ENCODE assay signal across 29 cellular contexts in the genomic region with DNA sequence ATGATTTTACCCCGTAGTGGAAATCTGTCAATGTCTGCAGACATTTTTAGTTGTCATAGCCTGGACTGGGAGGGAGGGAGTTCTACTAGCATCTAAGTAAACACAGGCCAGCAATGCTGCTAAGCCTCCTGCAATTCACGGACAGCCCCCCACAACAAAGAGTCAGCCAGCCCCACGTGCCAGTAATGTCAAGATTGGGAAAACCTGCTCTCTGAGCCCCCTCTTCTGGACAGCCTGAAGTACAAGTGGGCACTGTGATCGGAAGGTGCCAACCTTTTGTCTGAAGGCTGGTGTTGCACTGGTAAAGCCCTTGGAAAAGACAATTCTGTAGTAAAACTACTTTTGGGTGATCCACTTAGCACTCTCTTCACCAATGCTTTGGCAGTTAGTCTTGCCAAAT.
"Had no signal": no experiment of that assay in that cellular context is flagged by ENCODE, and none has a peak within 500 bp of the region (broad histone marks: within the 10 kb centered on the region; RNA-seq: fewer than 3 reads in every experiment).

No MANE protein-coding gene starts in this region.

- H3K27ac ChIP-seq: ascending aorta, brain microvascular endothelial cell, coronary artery, dorsolateral prefrontal cortex, gastrocnemius medialis, neutrophil, ovary, skin epidermis, thoracic aorta, VCaP had no signal

- H3K27me3 ChIP-seq: ascending aorta, brain microvascular endothelial cell, gastrocnemius medialis, neutrophil, ovary had no signal

- H3K4me3 ChIP-seq: ascending aorta, coronary artery, dorsolateral prefrontal cortex, gastrocnemius medialis, ovary, skin epidermis, thoracic aorta had no signal

- H3K36me3 ChIP-seq: ascending aorta, gastrocnemius medialis, neutrophil, ovary, thoracic aorta had no signal

- H3K4me1 ChIP-seq: ascending aorta, gastrocnemius medialis had no signal

- ATAC-seq: activated CD4-positive, CD25-positive, alpha-beta regulatory T cell treated with anti-CD3 and anti-CD28 coated beads, Interleukin-2, amount 50 U/mL, for 24 hours; gastrocnemius medialis; left cardiac atrium; left ventricle myocardium superior; sciatic nerve had no signal

- DNase-seq: activated CD4-positive, alpha-beta memory T cell treated with anti-CD3 and anti-CD28 coated beads for 36 hours; activated CD4-positive, alpha-beta T cell treated with anti-CD3 and anti-CD28 coated beads, Interleukin-2, amount 10 ng/mL, durations not matched to agents 24 days and 14 days; activated CD8-positive, alpha-beta memory T cell treated with anti-CD3 and anti-CD28 coated beads, Interleukin-2, amount 50 U/mL, for 4 hours; activated effector memory CD4-positive, alpha-beta T cell treated with anti-CD3 and anti-CD28 coated beads, Interleukin-2, amount 50 U/mL, for 16 hours; activated naive CD4-positive, alpha-beta T cell treated with anti-CD3 and anti-CD28 coated beads, Interleukin-2, amount 10 ng/mL, durations not matched to agents 7 days and 5 days; activated naive CD8-positive, alpha-beta T cell treated with anti-CD3 and anti-CD28 coated beads, Interleukin-2, amount 10 ng/mL, durations not matched to agents 7 days and 5 days; activated T-cell treated with anti-CD3 and anti-CD28 coated beads, Interleukin-2, amount 50 U/mL, for 1 hour; brain microvascular endothelial cell; dorsolateral prefrontal cortex; effector memory CD4-positive, alpha-beta T cell; erythroblast; gastrocnemius medialis; glutamatergic neuron; islet precursor cell; left cardiac atrium; left ventricle myocardium superior; ovary; stimulated activated CD4-positive, alpha-beta T cell treated with anti-CD3 and anti-CD28 coated beads, Interleukin-12 subunit alpha, Interleukin-12 subunit beta, amount 100 ng/mL, for 4 hours; stimulated activated CD4-positive, alpha-beta T cell treated with anti-CD3 and anti-CD28 coated beads, Interleukin-4, amount 100 ng/mL, for 1 hour; T-helper 9 cell; trophoblast cell had no signal

- H3K9me3 ChIP-seq: ascending aorta, gastrocnemius medialis, neutrophil, ovary, thoracic aorta had no signal
